Comparison of ENCODE assay signal across 8 cellular contexts in the genomic region with DNA sequence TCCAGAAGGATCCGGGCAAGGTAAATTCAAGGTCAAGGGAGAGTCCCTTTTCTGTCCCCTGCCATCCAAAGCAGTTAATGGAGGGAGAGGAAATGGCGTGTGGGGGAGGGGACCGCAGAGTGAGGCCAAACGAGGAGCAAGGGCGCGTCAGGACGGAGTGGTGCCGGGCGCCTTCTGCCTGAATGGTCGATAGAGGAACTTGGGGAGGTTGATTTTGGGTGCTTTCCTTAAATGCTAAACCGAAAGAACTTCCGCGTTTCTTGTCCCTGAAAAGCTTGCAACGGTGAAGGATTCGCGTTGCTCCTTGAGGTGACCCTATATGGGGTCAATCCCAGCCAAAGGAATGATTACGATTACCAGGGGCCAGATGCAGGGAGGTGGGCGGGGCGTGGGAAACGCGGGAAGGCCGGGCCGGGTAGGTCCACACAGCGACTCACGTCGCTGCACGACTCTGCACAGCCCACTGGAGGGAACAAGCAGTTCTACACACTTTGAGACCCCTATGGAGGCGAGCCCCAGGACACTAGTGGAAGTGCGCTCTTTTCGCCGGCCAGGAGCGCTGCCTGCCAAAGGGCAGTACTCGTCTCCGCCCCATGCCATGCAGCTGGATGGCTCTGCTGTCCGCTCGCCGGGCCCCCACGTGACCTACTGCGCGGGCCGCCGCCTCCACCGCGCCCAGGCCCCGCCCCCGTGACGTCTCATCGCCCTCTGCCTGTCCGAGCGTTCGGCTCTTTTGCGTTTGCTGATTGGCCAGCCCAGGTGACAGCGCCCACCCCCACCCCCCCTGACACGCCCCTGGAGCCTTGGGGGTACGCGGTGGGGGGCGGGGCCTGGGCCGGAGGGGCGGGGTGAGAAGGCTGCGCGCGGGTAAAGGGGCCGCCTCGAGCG. TPM values are rescaled to one million over a fixed set of nuclear protein-coding genes. Genes with fewer than 3 reads are reported as not detected.
A peak's percentile ranks its signal among the peaks of the same experiment; 100 is the strongest.
DNase-seq lines count a peak whose midpoint lies in the region; ATAC-seq and TF ChIP-seq lines count a peak whose summit lies in the region.

No MANE protein-coding gene starts in this region.

- TF ChIP-seq CTCF in GM13976 (IDR thresholded peaks at IDR 0.05; ENCODE audit: borderline replicate concordance, control extremely low read depth, extremely low read depth, insufficient read depth, missing control alignments), result no peak
- no peak for TF ChIP-seq CTCF in adrenal gland (IDR thresholded peaks at IDR 0.05)
- TF ChIP-seq CTCF in upper lobe of right lung (IDR thresholded peaks at IDR 0.05), result no peak

- no peaks in the 10 kb centered on the region for H3K9me3 ChIP-seq in adrenal gland (replicated peaks in 1 of 3)
- no peaks in the 10 kb centered on the region for H3K9me3 ChIP-seq in upper lobe of right lung

- H3K27me3 ChIP-seq in adrenal gland, result peaks cover 10% of the 10 kb centered on the region
- H3K27me3 ChIP-seq in upper lobe of right lung, result no peaks in the 10 kb centered on the region

- ATAC-seq in HG02840 (IDR thresholded peaks at IDR 0.05; ENCODE audit: low FRiP score, unreplicated experiment), result peak; percentile 87
- peak; percentile 97 to 99 for ATAC-seq in left cardiac atrium
- ATAC-seq in upper lobe of right lung, result peak; percentile 97

- TF ChIP-seq POLR2A in adrenal gland (IDR thresholded peaks at IDR 0.05), result peak in 1 of 2 donors; percentile 59

- H3K27ac ChIP-seq in adrenal gland (peak overlapping the region; percentile 21 to 91 (median 83)), upper lobe of right lung (peak overlapping the region; percentile 83)

- H3K4me1 ChIP-seq in adrenal gland (replicated peaks in 1 of 2) (no peaks in the 10 kb centered on the region), upper lobe of right lung (no peaks in the 10 kb centered on the region)

- H3K36me3 ChIP-seq in adrenal gland (replicated peaks in 1 of 2) (no peaks in the 10 kb centered on the region), upper lobe of right lung (no peaks in the 10 kb centered on the region)

- intact Hi-C loops in adrenal gland (cut with DNase I) (no loop called here), left cardiac atrium (cut with DNase I) (no loop called here), posterior vena cava (cut with DNase I) (no loop called here), upper lobe of right lung (cut with DNase I) (no loop called here)

- H3K4me3 ChIP-seq in adrenal gland, result peak overlapping the region in 2 of 4 donors; percentile 33 to 63
- peak overlapping the region; percentile 65 for H3K4me3 ChIP-seq in upper lobe of right lung

- 0 to 29% (median 11%) methylated on average over 14 to 64 of the region's 65 CpGs for WGBS in adrenal gland, 4 donors

- in situ Hi-C loops in GM13976 (cut with MboI; ENCODE audit: low sequenced_read_pairs, unreplicated experiment), result no loop called here

- DNase-seq in GM13976 (ENCODE audit: low spot score) (peak; percentile 91), NCI-H1417 treated with DMSO at 0.1 percent for 48 hours (lab: John Stamatoyannopoulos, UW) (peak; percentile 86), SW480 (ENCODE audit: low spot score) (peak; percentile 90), adrenal gland (peak; percentile 93 to 98 (median 95)), left cardiac atrium (peak; percentile 95), posterior vena cava (ENCODE audit: low spot score) (peak; percentile 97), upper lobe of right lung (peak; percentile 97)

RNA-seq across cellular contexts. Expression of a gene that starts 0.5 kb away (rescaled TPM):
- total RNA-seq in adrenal gland (10 to 100 TPM in 4 of 8 donors, 1 to 10 TPM in 4; 6.1 to 33.6 (median 10.1) TPM), left cardiac atrium (1 to 10 TPM; 6.3 to 7.4 TPM), posterior vena cava (1 to 10 TPM; 3.6 to 8.3 TPM), upper lobe of right lung (48.3 TPM)
- 10 to 100 TPM in 1 of 3 donors, 1 to 10 TPM in 2; 6.2 to 83.7 (median 7.2) TPM for polyA plus RNA-seq in adrenal gland
